In the genomic region with DNA sequence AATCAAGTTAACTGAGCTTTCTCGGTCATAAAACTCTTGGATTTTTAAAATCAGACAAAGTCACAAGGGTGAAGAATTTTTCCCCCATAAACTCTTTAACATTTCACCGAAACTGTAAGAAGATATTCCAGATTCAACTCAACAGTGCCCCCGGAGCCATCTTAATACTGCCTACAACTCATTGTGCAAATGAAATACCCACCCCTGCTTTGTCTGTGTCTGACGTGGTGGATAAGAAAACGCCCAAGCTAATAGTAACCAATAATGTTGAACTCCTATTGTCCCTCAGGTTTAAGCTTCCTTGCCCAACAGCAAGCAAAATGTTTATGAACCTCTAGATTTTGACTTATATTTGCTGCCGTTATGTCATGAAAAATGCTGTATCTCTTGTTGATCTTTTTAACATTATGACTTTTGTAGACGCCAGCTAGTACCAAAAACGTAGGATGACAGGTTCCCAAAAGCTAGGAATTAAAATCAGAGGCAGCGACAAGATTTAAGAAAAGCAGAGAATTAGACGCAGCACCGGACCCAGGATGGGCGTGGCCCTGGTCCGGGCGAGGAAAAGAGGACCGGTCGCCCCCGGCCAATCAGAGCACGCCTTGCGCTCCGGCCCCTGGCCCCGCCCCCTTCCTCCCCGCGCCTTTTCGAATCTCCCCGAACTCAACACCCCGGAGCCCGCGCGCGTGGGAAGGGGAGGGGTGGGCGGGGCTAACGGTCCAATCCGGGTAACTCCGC, we compare ENCODE assay signal across 8 cellular contexts. TPM values are rescaled to one million over a fixed set of nuclear protein-coding genes. Genes with fewer than 3 reads are reported as not detected.
A peak's percentile ranks its signal among the peaks of the same experiment; 100 is the strongest.
DNase-seq lines count a peak whose midpoint lies in the region; ATAC-seq and TF ChIP-seq lines count a peak whose summit lies in the region.

No MANE protein-coding gene starts in this region.

- peak overlapping the region; percentile 86 for H3K4me3 ChIP-seq in BJ (ENCODE audit: low read depth, low read length)
- peak overlapping the region; percentile 54 to 66 (median 54) for H3K4me3 ChIP-seq in right lobe of liver

- CTCF ChIA-PET in BJ (lab: Yijun Ruan, JAX) = interaction anchor here (1.0 to 13.9 kb wide), 5 partner anchors 9 to 94 kb away, joined by 3 to 308 read pairs (median 5); partner anchors contain the start of gene PAFAH2

- TF ChIP-seq CTCF in BJ (IDR thresholded peaks at IDR 0.05; ENCODE audit: insufficient read depth, low read depth, low read length) (no peak), right lobe of liver (IDR thresholded peaks at IDR 0.05) (peak in 1 of 4 donors; percentile 10)

- H3K9me3 ChIP-seq in right lobe of liver = no peaks in the 10 kb centered on the region

- POLR2A ChIA-PET in BJ (lab: Charles Lee) = interaction anchor here (0.7 kb wide), 1 partner anchor 514 kb away, joined by 5 read pairs; no protein-coding TSS in a partner anchor

- H3K27me3 ChIP-seq in BJ (ENCODE audit: control insufficient read depth, insufficient read depth, low read length) (no peaks in the 10 kb centered on the region), right lobe of liver (no peaks in the 10 kb centered on the region)

- DNase-seq in BJ (ENCODE audit: low read depth) (peak; percentile 52), HK-2 (ENCODE audit: unreplicated experiment) (peak; percentile 96), NCI-H774 (lab: John Stamatoyannopoulos, UW) (peak; percentile 68), dermis microvascular lymphatic vessel endothelial cell (ENCODE audit: low read depth in 2 of 2) (peak; percentile 68 to 92), right lobe of liver (peak; percentile 93 to 94 (median 94))
- peak; percentile 99 for DNase-seq in activated CD4-positive, alpha-beta T cell treated with anti-CD3 and anti-CD28 coated beads, Interleukin-2, amount 50 U/mL, for 48 hours
- peak; percentile 92 for DNase-seq in stimulated activated CD4-positive, alpha-beta T cell treated with anti-CD3 and anti-CD28 coated beads, Interleukin-4, amount 100 ng/mL, for 24 hours

- TF ChIP-seq POLR2A in right lobe of liver (IDR thresholded peaks at IDR 0.05) = no peak

- under 1% methylated on average over 17 of the region's 34 CpGs for WGBS in right lobe of liver (ENCODE audit: insufficient coverage, low coverage, low lambda C conversion rate, missing lambda C conversion rate)

- ATAC-seq in GM19397 (IDR thresholded peaks at IDR 0.05; ENCODE audit: unreplicated experiment) (peak; percentile 71), right lobe of liver (peak; percentile 95 to 98 (median 96))

- intact Hi-C loops in right lobe of liver (cut with DNase I) = no loop called here

- peaks cover 0 to 14% (median 0%) of the 10 kb centered on the region in 4 donors for H3K4me1 ChIP-seq in right lobe of liver

- no peak overlapping the region for H3K27ac ChIP-seq in right lobe of liver

- H3K36me3 ChIP-seq in BJ (ENCODE audit: control insufficient read depth, insufficient read depth, low read length) = peaks cover 1% of the 10 kb centered on the region; the same call in 1 of the 2 replicates
- no peaks in the 10 kb centered on the region for H3K36me3 ChIP-seq in right lobe of liver

RNA-seq across cellular contexts. Expression of gene STMN1, which starts 1.1 kb away (rescaled TPM):
- polyA plus RNA-seq in BJ (2011; rRNA removed) = 57.1 and 80.5 TPM in 2 replicates
- polyA minus RNA-seq in BJ (2011; rRNA and poly(A)+ RNA removed) = 10.9 and 12.1 TPM in 2 replicates
- total RNA-seq in dermis microvascular lymphatic vessel endothelial cell = 131 and 144 TPM in 2 replicates
- total RNA-seq in right lobe of liver = 10 to 100 TPM in 1 of 6 experiments, 1 to 10 TPM in 5; 2.1 to 11.7 (median 6.8) TPM

RNA-seq across cellular contexts. Expression of gene PAQR7, which starts 29.6 kb away (rescaled TPM):
- 10.5 and 12.6 TPM in 2 replicates for polyA plus RNA-seq in BJ (2011; rRNA removed)
- polyA minus RNA-seq in BJ (2011; rRNA and poly(A)+ RNA removed) = 27.3 and 47.0 TPM in 2 replicates
- total RNA-seq in dermis microvascular lymphatic vessel endothelial cell (8.5 and 16.9 TPM in 2 replicates), right lobe of liver (1 to 10 TPM in 5 of 6 experiments, under 1 TPM in 1; 0.74 to 4.8 (median 2.4) TPM)

RNA-seq across cellular contexts. Expression of gene AUNIP, which starts 45.9 kb away (rescaled TPM):
- polyA plus RNA-seq in BJ (2011; rRNA removed) = 1.4 and 2.8 TPM in 2 replicates
- 1.0 and 2.2 TPM in 2 replicates for polyA minus RNA-seq in BJ (2011; rRNA and poly(A)+ RNA removed)
- total RNA-seq in dermis microvascular lymphatic vessel endothelial cell (1.4 and 3.2 TPM in 2 replicates), right lobe of liver (under 1 TPM in 2 of 6 experiments, not detected in 4; 0.43 to 0.56 TPM)

Comparison
In these comparisons a context has a peak if more than half of its experiments do, and no peak if none do; other contexts are left out.
1. RNA of gene STMN1, which starts 1.1 kb away (total RNA-seq): 131 to 144 TPM in dermis microvascular lymphatic vessel endothelial cell; 2.1 to 11.7 TPM in right lobe of liver; every median in the first group is over 10 times any median in the second.
2. Peak in every context shown above with its lines, with median percentiles within 50 percentile points of each other: DNase-seq.